Comparison of ENCODE assay signal across 22 cellular contexts in genomic region chr2:20567926-20568179, GRCh38.
A peak's percentile ranks its signal among the peaks of the same experiment; 100 is the strongest.
DNase-seq lines count a peak whose midpoint lies in the region; ATAC-seq and TF ChIP-seq lines count a peak whose summit lies in the region.
"Had no signal": no experiment of that assay in that cellular context is flagged by ENCODE, and none has a peak within 500 bp of the region (broad histone marks: within the 10 kb centered on the region; RNA-seq: fewer than 3 reads in every experiment).

No MANE protein-coding gene starts in this region.

- DNase-seq in Caco-2 (no peak), RWPE2 (ENCODE audit: low spot score) (no peak), foreskin keratinocyte (no peak), sigmoid colon (no peak), occipital lobe (lab: John Stamatoyannopoulos, UW) (no peak), ACHN (no peak), hypothalamus (lab: John Stamatoyannopoulos, UW) (no peak), OCI-M1 (lab: John Stamatoyannopoulos, UW) (no peak)
- DNase-seq: activated CD4-positive, alpha-beta T cell treated with anti-CD3 and anti-CD28 coated beads for 48 hours; activated CD8-positive, alpha-beta memory T cell treated with anti-CD3 and anti-CD28 coated beads, Interleukin-2, amount 50 U/mL, for 48 hours; activated gamma-delta T cell; CD8-positive, alpha-beta memory T cell; DND-41; dorsolateral prefrontal cortex; Karpas-422; naive B cell; NCI-H1092 treated with DMSO at 0.1 percent for 48 hours; NCI-H2081 treated with DMSO at 0.1 percent for 48 hours; NCI-H510A; SW 1271 had no signal

- no peak for TF ChIP-seq EP300 in sigmoid colon (IDR thresholded peaks at IDR 0.05)

- H3K9me3 ChIP-seq in Caco-2 = no peaks in the 10 kb centered on the region
- no peaks in the 10 kb centered on the region for H3K9me3 ChIP-seq in RWPE2 (ENCODE audit: severe bottlenecking)
- no peaks in the 10 kb centered on the region for H3K9me3 ChIP-seq in sigmoid colon

- H3K4me3 Mint-ChIP-seq in Caco-2 (ENCODE audit: unreplicated experiment) = no peak overlapping the region
- H3K4me3 Mint-ChIP-seq: CD8-positive, alpha-beta memory T cell; naive B cell had no signal

- 52 to 70% methylated on average over 2 of the region's 2 CpGs for WGBS in sigmoid colon, 2 donors

- H3K9me3 Mint-ChIP-seq in Caco-2 (ENCODE audit: unreplicated experiment) = no peaks in the 10 kb centered on the region
- H3K9me3 Mint-ChIP-seq: CD8-positive, alpha-beta memory T cell; naive B cell had no signal

- peak overlapping the region; percentile 89 for H3K27ac Mint-ChIP-seq in Caco-2 (ENCODE audit: unreplicated experiment)
- H3K27ac Mint-ChIP-seq: CD8-positive, alpha-beta memory T cell had no signal

- H3K27me3 Mint-ChIP-seq in Caco-2 (ENCODE audit: insufficient read depth, unreplicated experiment) = no peaks in the 10 kb centered on the region

- H3K27me3 ChIP-seq in Caco-2 (replicated peaks; ENCODE audit: control insufficient read depth, insufficient read depth, low read length) (no peaks in the 10 kb centered on the region), RWPE2 (ENCODE audit: insufficient read depth, poor library complexity, severe bottlenecking) (no peaks in the 10 kb centered on the region), foreskin keratinocyte (no peaks in the 10 kb centered on the region), sigmoid colon (no peaks in the 10 kb centered on the region)
- H3K27me3 ChIP-seq: cardiac muscle cell, dorsolateral prefrontal cortex had no signal

- CTCF ChIA-PET in Caco-2 (lab: Charles Lee) = no interaction called here

- TF ChIP-seq CTCF in Caco-2 (IDR thresholded peaks at IDR 0.05; ENCODE audit: insufficient read depth in 1 of 2, low read depth in 1 of 2, low read length in 1 of 2, severe bottlenecking in 1 of 2, unreplicated experiment in 1 of 2) (no peak), RWPE2 (IDR thresholded peaks at IDR 0.05; ENCODE audit: poor library complexity, severe bottlenecking) (no peak), foreskin keratinocyte (conservative IDR thresholded peaks at IDR 0.05) (no peak), sigmoid colon (IDR thresholded peaks at IDR 0.05) (no peak)

- no peaks in the 10 kb centered on the region for H3K36me3 Mint-ChIP-seq in Caco-2 (ENCODE audit: insufficient read depth, unreplicated experiment)
- H3K36me3 Mint-ChIP-seq: CD8-positive, alpha-beta memory T cell; naive B cell had no signal

- H3K36me3 ChIP-seq in Caco-2 (ENCODE audit: control insufficient read depth, insufficient read depth, low read length) (no peaks in the 10 kb centered on the region), RWPE2 (ENCODE audit: low read depth) (no peaks in the 10 kb centered on the region), sigmoid colon (no peaks in the 10 kb centered on the region)
- H3K36me3 ChIP-seq: cardiac muscle cell had no signal

- BruUV-seq in Caco-2 (replicated peaks; lab: Mats Ljungman, UMichigan) = no TSS peak

- peaks cover 13% of the 10 kb centered on the region for H3K4me1 ChIP-seq in Caco-2
- peaks cover 12% of the 10 kb centered on the region for H3K4me1 ChIP-seq in RWPE2 (ENCODE audit: insufficient read depth, poor library complexity, severe bottlenecking)
- peaks cover 6% of the 10 kb centered on the region for H3K4me1 ChIP-seq in foreskin keratinocyte
- H3K4me1 ChIP-seq in sigmoid colon = peaks cover 0 to 12% (median 8%) of the 10 kb centered on the region in 4 donors

- peaks cover 28% of the 10 kb centered on the region for H3K4me1 Mint-ChIP-seq in Caco-2 (ENCODE audit: low read depth, unreplicated experiment)
- H3K4me1 Mint-ChIP-seq: CD8-positive, alpha-beta memory T cell had no signal

- TF ChIP-seq POLR2A in sigmoid colon (IDR thresholded peaks at IDR 0.05) = no peak

- peak overlapping the region; percentile 40 for H3K27ac ChIP-seq in RWPE2 (ENCODE audit: poor library complexity, severe bottlenecking)
- H3K27ac ChIP-seq in foreskin keratinocyte = peak overlapping the region; percentile 65
- H3K27ac ChIP-seq in sigmoid colon = peak overlapping the region; percentile 32 to 62 (median 48)
- H3K27ac ChIP-seq: cardiac muscle cell had no signal

- ATAC-seq in RWPE2 (ENCODE audit: low read depth) (no peak), foreskin keratinocyte (no peak)

- POLR2A ChIA-PET in Caco-2 (lab: Charles Lee) = interaction anchor here (1.3 kb wide), 1 partner anchor 121 kb away, joined by 3 read pairs; the partner anchor contains the start of gene RHOB

- H3K4me3 ChIP-seq in Caco-2 (ENCODE audit: low read depth, low read length) (no peak overlapping the region), RWPE2 (ENCODE audit: severe bottlenecking) (no peak overlapping the region), sigmoid colon (no peak overlapping the region)
- H3K4me3 ChIP-seq: cardiac muscle cell, dorsolateral prefrontal cortex, lung had no signal

- in situ Hi-C loops in ACHN (cut with HindIII; ENCODE audit: low pct_ligation_motif_present, low pct_unique_long_range_greater_than_20kb, low sequenced_read_pairs) = no loop called here

- intact Hi-C loops in Caco-2 (cut with micrococcal nuclease; ENCODE audit: unreplicated experiment) (loop anchor here (1.0 kb wide), 1 partner anchor 25 kb away; no protein-coding TSS in a partner anchor), sigmoid colon (cut with DNase I) (no loop called here)
